Comparison of ENCODE assay signal across 34 cellular contexts in genomic region chr5:139378101-139378825, GRCh38. TPM values are rescaled to one million over a fixed set of nuclear protein-coding genes. Genes with fewer than 3 reads are reported as not detected.
DNase-seq lines count a peak whose midpoint lies in the region; ATAC-seq, FAIRE-seq and TF ChIP-seq lines count a peak whose summit lies in the region.
"Had no signal": no experiment of that assay in that cellular context is flagged by ENCODE, and none has a peak within 500 bp of the region (broad histone marks: within the 10 kb centered on the region; RNA-seq: fewer than 3 reads in every experiment).

No MANE protein-coding gene starts in this region.

- no peak for TF ChIP-seq RAD21 in K562 (CRISPR knock-in tag; conservative IDR thresholded peaks at IDR 0.05 in 1 of 2, IDR thresholded peaks at IDR 0.05 in 1 of 2)

- H3K9me3 ChIP-seq in K562 (replicated peaks; ENCODE audit: control insufficient read depth, insufficient read depth, low read depth, low read length) (no peaks in the 10 kb centered on the region), suprapubic skin (no peaks in the 10 kb centered on the region)
- H3K9me3 ChIP-seq: stomach had no signal

- H3K27me3 ChIP-seq in K562 (ENCODE audit: control insufficient read depth in 2 of 2, insufficient read depth in 2 of 2, low read length in 2 of 2) (no peaks in the 10 kb centered on the region), suprapubic skin (no peaks in the 10 kb centered on the region)
- H3K27me3 ChIP-seq: cardiac muscle cell, stomach had no signal

- in situ Hi-C loops in K562 (cut with MboI): no loop called here

- no peaks in the 10 kb centered on the region for H3K9me3 Mint-ChIP-seq in activated T-cell treated with anti-CD3 and anti-CD28 coated beads, Interleukin-2, amount 50 U/mL, for 24 hours
- H3K9me3 Mint-ChIP-seq: activated CD4-positive, alpha-beta T cell treated with anti-CD3 and anti-CD28 coated beads, Interleukin-2, amount 10 ng/mL, durations not matched to agents 24 days and 14 days; activated naive CD4-positive, alpha-beta T cell treated with anti-CD3 and anti-CD28 coated beads, Interleukin-2, amount 50 U/mL, for 72 hours; activated T-cell treated with anti-CD3 and anti-CD28 coated beads, Interleukin-2, amount 50 U/mL, for 72 hours; CD4-positive, alpha-beta T cell; dendritic cell treated with granulocyte-macrophage colony-stimulating factor and Interleukin-4, amounts not matched to agents 40 ng/mL and 50 ng/mL, for 4 days; naive thymus-derived CD4-positive, alpha-beta T cell; type B pancreatic cell had no signal

- no peaks in the 10 kb centered on the region for H3K27me3 Mint-ChIP-seq in activated T-cell treated with anti-CD3 and anti-CD28 coated beads, Interleukin-2, amount 50 U/mL, for 24 hours
- H3K27me3 Mint-ChIP-seq: activated CD4-positive, alpha-beta T cell treated with anti-CD3 and anti-CD28 coated beads, Interleukin-2, amount 10 ng/mL, durations not matched to agents 24 days and 14 days; CD4-positive, alpha-beta T cell; naive thymus-derived CD4-positive, alpha-beta T cell; type B pancreatic cell had no signal

- intact Hi-C loops in K562 (cut with micrococcal nuclease): no loop called here

- TF ChIP-seq EP300 in K562 (IDR thresholded peaks at IDR 0.05; ENCODE audit: low read length) (no peak), suprapubic skin (IDR thresholded peaks at IDR 0.05) (no peak)

- TF ChIP-seq CTCF in K562 (IDR thresholded peaks at IDR 0.05 in 2 of 3, conservative IDR thresholded peaks at IDR 0.05 in 1 of 3; ENCODE audit: insufficient read depth in 2 of 3, low read depth in 1 of 3, low read length in 3 of 3): no peak
- no peak for TF ChIP-seq CTCF in suprapubic skin (IDR thresholded peaks at IDR 0.05)

- no peaks in the 10 kb centered on the region for H3K79me2 ChIP-seq in K562 (ENCODE audit: control insufficient read depth, insufficient read depth, low read length)

- H3K27ac ChIP-seq in K562 (ENCODE audit: extremely low read depth, low read depth, low read length): no peak overlapping the region
- H3K27ac ChIP-seq in suprapubic skin: no peak overlapping the region
- H3K27ac ChIP-seq: 22Rv1, cardiac muscle cell, SK-N-MC had no signal

- peaks cover 8% of the 10 kb centered on the region for H3K36me3 Mint-ChIP-seq in activated T-cell treated with anti-CD3 and anti-CD28 coated beads, Interleukin-2, amount 50 U/mL, for 24 hours (ENCODE audit: low read depth)
- H3K36me3 Mint-ChIP-seq: activated naive CD4-positive, alpha-beta T cell treated with anti-CD3 and anti-CD28 coated beads, Interleukin-2, amount 50 U/mL, for 72 hours had no signal

- ATAC-seq in K562 (peak; percentile 39; the same call in 2 of the 3 replicates), HG03159 (IDR thresholded peaks at IDR 0.05; ENCODE audit: unreplicated experiment) (no peak), GM21619 (IDR thresholded peaks at IDR 0.05; ENCODE audit: unreplicated experiment) (no peak)
- ATAC-seq: activated naive CD4-positive, alpha-beta T cell treated with anti-CD3 and anti-CD28 coated beads, Interleukin-2, amount 50 U/mL, for 72 hours; activated T-cell treated with anti-CD3 and anti-CD28 coated beads, Interleukin-2, amount 50 U/mL, for 72 hours; HCT116; left cardiac atrium; naive thymus-derived CD4-positive, alpha-beta T cell had no signal

- H4K20me1 ChIP-seq in K562 (replicated peaks; ENCODE audit: control insufficient read depth, insufficient read depth, low read length): no peaks in the 10 kb centered on the region

- peak overlapping the region in 1 of 2 experiments; percentile 78; a peak in 1 of 4 replicates for H3K9ac ChIP-seq in K562 (ENCODE audit: insufficient read depth in 1 of 2, low read depth in 2 of 2, low read length in 2 of 2)

- CTCF ChIA-PET in K562 (lab: Yijun Ruan, JAX; ENCODE audit: low intra/inter-chr PET ratio): no interaction called here

- H3K27ac Mint-ChIP-seq in activated T-cell treated with anti-CD3 and anti-CD28 coated beads, Interleukin-2, amount 50 U/mL, for 24 hours: no peak overlapping the region
- H3K27ac Mint-ChIP-seq: activated CD4-positive, alpha-beta T cell treated with anti-CD3 and anti-CD28 coated beads, Interleukin-2, amount 10 ng/mL, durations not matched to agents 24 days and 14 days; activated naive CD4-positive, alpha-beta T cell treated with anti-CD3 and anti-CD28 coated beads, Interleukin-2, amount 50 U/mL, for 72 hours; activated T-cell treated with anti-CD3 and anti-CD28 coated beads, Interleukin-2, amount 50 U/mL, for 72 hours; CD4-positive, alpha-beta T cell; dendritic cell treated with granulocyte-macrophage colony-stimulating factor and Interleukin-4, amounts not matched to agents 40 ng/mL and 50 ng/mL, for 4 days; type B pancreatic cell had no signal

- no peak overlapping the region for H3K4me2 ChIP-seq in K562 (ENCODE audit: insufficient read depth, low read length)

- H3K9me1 ChIP-seq in K562 (ENCODE audit: control insufficient read depth, insufficient read depth, low read length): no peaks in the 10 kb centered on the region

- no peak overlapping the region for H2AFZ ChIP-seq in K562 (ENCODE audit: low read depth, low read length)

- no peaks in the 10 kb centered on the region for H3K4me1 Mint-ChIP-seq in activated T-cell treated with anti-CD3 and anti-CD28 coated beads, Interleukin-2, amount 50 U/mL, for 24 hours (ENCODE audit: low read depth)

- H3K4me3 Mint-ChIP-seq in activated T-cell treated with anti-CD3 and anti-CD28 coated beads, Interleukin-2, amount 50 U/mL, for 24 hours: no peak overlapping the region
- H3K4me3 Mint-ChIP-seq: activated CD4-positive, alpha-beta T cell treated with anti-CD3 and anti-CD28 coated beads, Interleukin-2, amount 10 ng/mL, durations not matched to agents 24 days and 14 days; activated T-cell treated with anti-CD3 and anti-CD28 coated beads, Interleukin-2, amount 50 U/mL, for 72 hours; CD4-positive, alpha-beta T cell; dendritic cell treated with granulocyte-macrophage colony-stimulating factor and Interleukin-4, amounts not matched to agents 40 ng/mL and 50 ng/mL, for 4 days; naive thymus-derived CD4-positive, alpha-beta T cell; type B pancreatic cell had no signal

- WGBS in K562 (ENCODE audit: insufficient coverage, low coverage, missing lambda C conversion rate): 77% methylated on average over 30 of the region's 47 CpGs
- WGBS in suprapubic skin: 65% methylated on average over 47 of the region's 47 CpGs

- peak; percentile 22 for DNase-seq in activated T-cell treated with anti-CD3 and anti-CD28 coated beads, Interleukin-2, amount 50 U/mL, for 24 hours
- DNase-seq in activated T-cell treated with anti-CD3 and anti-CD28 coated beads, Interleukin-2, amount 50 U/mL, for 1 hour: no peak
- DNase-seq in K562 (ENCODE audit: extremely low read depth in 1 of 4, low spot score in 3 of 4): peak in 2 of 4 experiments; percentile 54 to 60
- DNase-seq in left kidney (ENCODE audit: low read depth, low spot score): peak; percentile 54
- peak; percentile 63 to 73 for DNase-seq in suprapubic skin (ENCODE audit: low spot score in 2 of 2)
- DNase-seq in stimulated activated naive CD4-positive, alpha-beta T cell treated with Interleukin-2 at 50 U/mL for 16 hours (lab: John Stamatoyannopoulos, UW): no peak
- DNase-seq: activated CD4-positive, alpha-beta T cell treated with anti-CD3 and anti-CD28 coated beads, Interleukin-2, amount 10 ng/mL, durations not matched to agents 24 days and 14 days; activated T-cell treated with anti-CD3 and anti-CD28 coated beads, Interleukin-2, amount 50 U/mL, for 72 hours; DMS153; GF-D8; left cardiac atrium; naive thymus-derived CD4-positive, alpha-beta T cell; NCI-H1105 treated with DMSO at 0.1 percent for 48 hours; NCI-H2081; NCI-H345; NCI-H748 treated with DMSO at 0.1 percent for 48 hours; occipital lobe; retina; RPMI8226; stomach; T-helper 2 cell had no signal

- no peak for FAIRE-seq in K562 (lab: Jason Lieb, UNC)
- FAIRE-seq: endometrium had no signal

- H3K4me1 ChIP-seq in K562 (replicated peaks in 1 of 2; ENCODE audit: control insufficient read depth in 2 of 2, insufficient read depth in 2 of 2, low read length in 2 of 2) (peaks cover 13 to 41% of the 10 kb centered on the region in 2 experiments; a peak in 4 of 5 replicates), suprapubic skin (peaks cover 27% of the 10 kb centered on the region)

- POLR2A ChIA-PET in K562 (lab: Yijun Ruan, JAX): interaction anchor here (0.7 to 1.0 kb wide), 2 partner anchors 10 to 250 kb away, joined by 3 read pairs; no protein-coding TSS in a partner anchor

- no TSS peak for BruUV-seq in K562 (replicated peaks; lab: Mats Ljungman, UMichigan)

- no peak for TF ChIP-seq POLR2A in K562 (conservative IDR thresholded peaks at IDR 0.05)
- no peak for TF ChIP-seq POLR2A in suprapubic skin (IDR thresholded peaks at IDR 0.05)

- no peak overlapping the region for H3K4me3 ChIP-seq in K562
- H3K4me3 ChIP-seq in suprapubic skin: no peak overlapping the region
- H3K4me3 ChIP-seq: cardiac muscle cell, SK-N-MC, stomach had no signal

- H3K36me3 ChIP-seq in K562 (ENCODE audit: control insufficient read depth, insufficient read depth, low read length): no peaks in the 10 kb centered on the region
- peaks cover 8% of the 10 kb centered on the region for H3K36me3 ChIP-seq in suprapubic skin

RNA-seq across cellular contexts. Expression of gene SLC23A1, which starts 4.8 kb away (rescaled TPM):
- total RNA-seq in K562 (2011; cell fraction: chromatin; rRNA removed; ENCODE audit: low replicate concordance): 1.0 TPM in 1 of 2 replicates, not detected in the other
- 0.79 and 1.2 TPM in 2 replicates for total RNA-seq in K562 (2011; cell fraction: nucleolus; rRNA removed)
- total RNA-seq in K562 (2011; cell fraction: nucleoplasm; rRNA removed): 1.5 and 1.7 TPM in 2 replicates
- total RNA-seq in K562 (2014; rRNA removed) (not detected in 2 replicates), K562 (2014; rRNA removed; fragmentation: Illumina TruSeq; extraction: Trizol) (not detected in 2 replicates), K562 (2015; rRNA removed; fragmentation: Illumina TruSeq; extraction: Trizol) (not detected in 2 replicates), K562 (2021) (0.40 TPM in 1 of 2 replicates, not detected in the other), suprapubic skin (1 to 10 TPM in 3 of 4 donors, not detected in 1; 2.3 to 6.4 (median 3.0) TPM)
- polyA plus RNA-seq in K562 (2011; rRNA removed) (0.08 TPM in 1 of 2 replicates, not detected in the other), K562 (2014; fragmentation: Illumina TruSeq; extraction: Trizol) (0.04 TPM in 1 of 2 replicates, not detected in the other), K562 (2014; fragmentation: Nextera tagmentation; extraction: Ambion mirVana) (under 1 TPM; 0.03 to 0.06 TPM), K562 (2014; rRNA removed) (0.20 TPM in 1 of 2 replicates, not detected in the other)
- 0.10 TPM in 1 of 2 replicates, not detected in the other for polyA plus RNA-seq in K562 (2011; cell fraction: cytosol; rRNA removed)
- 0.37 and 0.81 TPM in 2 replicates for polyA plus RNA-seq in K562 (2011; cell fraction: nucleus; rRNA removed)
- 0.25 and 0.58 TPM in 2 replicates for polyA plus RNA-seq in K562 (2012)
- 0.21 TPM in 1 of 2 replicates, not detected in the other for polyA minus RNA-seq in K562 (2011; rRNA and poly(A)+ RNA removed)
- not detected in 2 replicates for polyA minus RNA-seq in K562 (2011; cell fraction: cytosol; rRNA and poly(A)+ RNA removed)
- polyA minus RNA-seq in K562 (2011; cell fraction: nucleus; rRNA and poly(A)+ RNA removed): 0.13 TPM in 1 of 2 replicates, not detected in the other
- total RNA-seq: aorta; cardiac muscle cell; CD4-positive, alpha-beta T cell; fibroblast of lung; left cardiac atrium; occipital lobe had no signal
- polyA plus RNA-seq: fibroblast of lung; naive thymus-derived CD4-positive, alpha-beta T cell; stomach had no signal

RNA-seq across cellular contexts. Expression of gene MZB1, which starts 11.4 kb away (rescaled TPM):
- total RNA-seq in K562 (2011; cell fraction: chromatin; rRNA removed; ENCODE audit: low replicate concordance): 0.65 and 3.0 TPM in 2 replicates
- total RNA-seq in K562 (2011; cell fraction: nucleolus; rRNA removed): 1.6 and 2.5 TPM in 2 replicates
- 0.73 and 1.3 TPM in 2 replicates for total RNA-seq in K562 (2011; cell fraction: nucleoplasm; rRNA removed)
- total RNA-seq in K562 (2014; rRNA removed) (0.37 TPM in 1 of 2 replicates, not detected in the other), K562 (2014; rRNA removed; fragmentation: Illumina TruSeq; extraction: Trizol) (not detected in 2 replicates), K562 (2015; rRNA removed; fragmentation: Illumina TruSeq; extraction: Trizol) (not detected in 2 replicates), K562 (2021) (0.31 TPM in 2 replicates), suprapubic skin (not detected)
- polyA plus RNA-seq in K562 (2011; rRNA removed) (0.13 and 0.15 TPM in 2 replicates), K562 (2014; fragmentation: Illumina TruSeq; extraction: Trizol) (not detected in 2 replicates), K562 (2014; fragmentation: Nextera tagmentation; extraction: Ambion mirVana) (not detected), K562 (2014; rRNA removed) (0.13 TPM in 1 of 2 replicates, not detected in the other)
- not detected in 2 replicates for polyA plus RNA-seq in K562 (2011; cell fraction: cytosol; rRNA removed)
- 0.29 and 0.36 TPM in 2 replicates for polyA plus RNA-seq in K562 (2011; cell fraction: nucleus; rRNA removed)
- 0.13 and 0.89 TPM in 2 replicates for polyA plus RNA-seq in K562 (2012)
- polyA minus RNA-seq in K562 (2011; rRNA and poly(A)+ RNA removed): 0.14 TPM in 1 of 2 replicates, not detected in the other
- polyA minus RNA-seq in K562 (2011; cell fraction: cytosol; rRNA and poly(A)+ RNA removed): not detected in 2 replicates
- 0.13 and 0.78 TPM in 2 replicates for polyA minus RNA-seq in K562 (2011; cell fraction: nucleus; rRNA and poly(A)+ RNA removed)
- total RNA-seq: occipital lobe had no signal
- polyA plus RNA-seq: fibroblast of lung had no signal

RNA-seq across cellular contexts. Expression of gene PROB1, which starts 16.6 kb away (rescaled TPM):
- 1.1 and 4.1 TPM in 2 replicates for total RNA-seq in K562 (2011; cell fraction: chromatin; rRNA removed; ENCODE audit: low replicate concordance)
- 3.4 and 4.3 TPM in 2 replicates for total RNA-seq in K562 (2011; cell fraction: nucleolus; rRNA removed)
- 2.1 and 2.2 TPM in 2 replicates for total RNA-seq in K562 (2011; cell fraction: nucleoplasm; rRNA removed)
- total RNA-seq in K562 (2014; rRNA removed) (1.1 and 1.2 TPM in 2 replicates), K562 (2014; rRNA removed; fragmentation: Illumina TruSeq; extraction: Trizol) (0.33 and 0.35 TPM in 2 replicates), K562 (2015; rRNA removed; fragmentation: Illumina TruSeq; extraction: Trizol) (0.58 and 0.75 TPM in 2 replicates), K562 (2021) (1.6 and 1.8 TPM in 2 replicates), suprapubic skin (under 1 TPM; 0.08 to 0.44 (median 0.35) TPM)
- polyA plus RNA-seq in K562 (2011; rRNA removed) (0.45 and 0.47 TPM in 2 replicates), K562 (2014; fragmentation: Illumina TruSeq; extraction: Trizol) (0.42 and 0.57 TPM in 2 replicates), K562 (2014; fragmentation: Nextera tagmentation; extraction: Ambion mirVana) (under 1 TPM; 0.01 TPM), K562 (2014; rRNA removed) (1.2 and 1.5 TPM in 2 replicates)
- 0.47 and 1.6 TPM in 2 replicates for polyA plus RNA-seq in K562 (2011; cell fraction: cytosol; rRNA removed)
- polyA plus RNA-seq in K562 (2011; cell fraction: nucleus; rRNA removed): 1.3 and 2.6 TPM in 2 replicates
- polyA plus RNA-seq in K562 (2012): 0.85 and 3.5 TPM in 2 replicates
- 0.27 and 0.60 TPM in 2 replicates for polyA minus RNA-seq in K562 (2011; rRNA and poly(A)+ RNA removed)
- polyA minus RNA-seq in K562 (2011; cell fraction: cytosol; rRNA and poly(A)+ RNA removed): 0.76 TPM in 1 of 2 replicates, not detected in the other
- 0.67 and 0.94 TPM in 2 replicates for polyA minus RNA-seq in K562 (2011; cell fraction: nucleus; rRNA and poly(A)+ RNA removed)

RNA-seq across cellular contexts. Expression of gene SPATA24, which starts 25.6 kb away (rescaled TPM):
- total RNA-seq in K562 (2011; cell fraction: chromatin; rRNA removed; ENCODE audit: low replicate concordance): 13.3 and 27.5 TPM in 2 replicates
- 19.8 and 20.0 TPM in 2 replicates for total RNA-seq in K562 (2011; cell fraction: nucleolus; rRNA removed)
- total RNA-seq in K562 (2011; cell fraction: nucleoplasm; rRNA removed): 14.7 and 17.5 TPM in 2 replicates
- total RNA-seq in K562 (2014; rRNA removed): 10.7 and 12.6 TPM in 2 replicates
- 9.3 and 9.6 TPM in 2 replicates for total RNA-seq in K562 (2014; rRNA removed; fragmentation: Illumina TruSeq; extraction: Trizol)
- 5.8 and 7.2 TPM in 2 replicates for total RNA-seq in K562 (2015; rRNA removed; fragmentation: Illumina TruSeq; extraction: Trizol)
- 6.0 and 8.0 TPM in 2 replicates for total RNA-seq in K562 (2021)
- 4.9 and 7.4 TPM in 2 replicates for polyA plus RNA-seq in K562 (2011; rRNA removed)
- 1.4 and 1.9 TPM in 2 replicates for polyA plus RNA-seq in K562 (2011; cell fraction: cytosol; rRNA removed)
- polyA plus RNA-seq in K562 (2011; cell fraction: nucleus; rRNA removed): 5.4 and 7.1 TPM in 2 replicates
- polyA plus RNA-seq in K562 (2012): 10.1 and 11.8 TPM in 2 replicates
- polyA plus RNA-seq in K562 (2014; fragmentation: Illumina TruSeq; extraction: Trizol): 10.2 and 10.4 TPM in 2 replicates
- polyA plus RNA-seq in K562 (2014; fragmentation: Nextera tagmentation; extraction: Ambion mirVana): 1 to 10 TPM; 4.1 to 4.6 TPM
- polyA plus RNA-seq in K562 (2014; rRNA removed): 9.9 and 14.4 TPM in 2 replicates
- 4.3 and 5.1 TPM in 2 replicates for polyA minus RNA-seq in K562 (2011; rRNA and poly(A)+ RNA removed)
- polyA minus RNA-seq in K562 (2011; cell fraction: cytosol; rRNA and poly(A)+ RNA removed): 1.4 TPM in 1 of 2 replicates, not detected in the other
- polyA minus RNA-seq in K562 (2011; cell fraction: nucleus; rRNA and poly(A)+ RNA removed): 2.8 and 4.1 TPM in 2 replicates
- total RNA-seq in suprapubic skin: 1 to 10 TPM in 3 of 4 donors, not detected in 1; 1.3 to 2.2 (median 1.4) TPM

RNA-seq across cellular contexts. Expression of gene PAIP2, which starts 36.6 kb away (rescaled TPM):
- total RNA-seq in K562 (2011; cell fraction: chromatin; rRNA removed; ENCODE audit: low replicate concordance): 45.9 and 94.2 TPM in 2 replicates
- total RNA-seq in K562 (2011; cell fraction: nucleolus; rRNA removed): 26.8 and 27.1 TPM in 2 replicates
- total RNA-seq in K562 (2011; cell fraction: nucleoplasm; rRNA removed): 49.4 and 71.2 TPM in 2 replicates
- 84.5 and 89.3 TPM in 2 replicates for total RNA-seq in K562 (2014; rRNA removed)
- 96.6 and 114 TPM in 2 replicates for total RNA-seq in K562 (2014; rRNA removed; fragmentation: Illumina TruSeq; extraction: Trizol)
- 67.0 and 78.3 TPM in 2 replicates for total RNA-seq in K562 (2015; rRNA removed; fragmentation: Illumina TruSeq; extraction: Trizol)
- 100 and 108 TPM in 2 replicates for total RNA-seq in K562 (2021)
- polyA plus RNA-seq in K562 (2011; rRNA removed): 148 and 173 TPM in 2 replicates
- 36.9 and 70.8 TPM in 2 replicates for polyA plus RNA-seq in K562 (2011; cell fraction: cytosol; rRNA removed)
- 19.2 and 31.0 TPM in 2 replicates for polyA plus RNA-seq in K562 (2011; cell fraction: nucleus; rRNA removed)
- polyA plus RNA-seq in K562 (2012): 115 and 142 TPM in 2 replicates
- 177 and 187 TPM in 2 replicates for polyA plus RNA-seq in K562 (2014; fragmentation: Illumina TruSeq; extraction: Trizol)
- 100 to 1,000 TPM; 152 to 180 TPM for polyA plus RNA-seq in K562 (2014; fragmentation: Nextera tagmentation; extraction: Ambion mirVana)
- polyA plus RNA-seq in K562 (2014; rRNA removed): 114 and 128 TPM in 2 replicates
- polyA minus RNA-seq in K562 (2011; rRNA and poly(A)+ RNA removed): 101 and 135 TPM in 2 replicates
- 59.9 and 67.9 TPM in 2 replicates for polyA minus RNA-seq in K562 (2011; cell fraction: cytosol; rRNA and poly(A)+ RNA removed)
- 12.5 and 26.5 TPM in 2 replicates for polyA minus RNA-seq in K562 (2011; cell fraction: nucleus; rRNA and poly(A)+ RNA removed)
- total RNA-seq in suprapubic skin: 10 to 100 TPM; 50.3 to 71.0 (median 53.5) TPM

Comparison
In these comparisons a context has a peak if more than half of its experiments do, and no peak if none do; other contexts are left out.
1. DNase-seq: peak in activated T-cell treated with anti-CD3 and anti-CD28 coated beads, Interleukin-2, amount 50 U/mL, for 24 hours (single experiment), left kidney (single experiment) and suprapubic skin (2 of 2); none in activated T-cell treated with anti-CD3 and anti-CD28 coated beads, Interleukin-2, amount 50 U/mL, for 1 hour (single experiment) and stimulated activated naive CD4-positive, alpha-beta T cell treated with Interleukin-2 at 50 U/mL for 16 hours (single experiment).